ENCODE assay signal across 20 cellular contexts in the genomic region with DNA sequence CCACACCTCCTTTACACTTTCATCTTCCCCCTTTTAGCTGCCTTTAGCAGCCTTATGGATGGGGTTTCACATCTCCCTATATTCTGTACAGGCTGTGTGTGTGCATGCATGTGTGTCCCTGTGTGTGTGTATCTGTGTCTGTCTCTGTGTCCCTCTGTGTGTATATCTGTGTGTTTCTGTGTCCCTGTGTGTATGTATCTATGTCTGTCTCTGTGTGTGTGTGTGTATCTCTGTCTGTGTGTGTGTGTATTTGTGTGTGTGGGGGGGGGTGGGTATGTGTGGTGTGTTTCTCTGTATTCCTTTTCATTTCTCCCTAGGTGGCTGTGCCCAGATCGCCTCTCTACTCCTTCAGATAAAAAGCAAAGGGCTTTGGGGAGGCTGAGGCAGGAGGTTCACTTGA.
"Had no signal": no experiment of that assay in that cellular context is flagged by ENCODE, and none has a peak within 500 bp of the region (broad histone marks: within the 10 kb centered on the region; RNA-seq: fewer than 3 reads in every experiment).

No MANE protein-coding gene starts in this region.

- H3K9me3 ChIP-seq: SJSA1 had no signal

- H3K4me3 ChIP-seq: MG63, SJSA1, SK-N-MC had no signal

- H3K27ac ChIP-seq: SJSA1, SK-N-MC had no signal

- H3K27me3 ChIP-seq: MG63, SJSA1 had no signal

- DNase-seq: Karpas-422, KG1, MG63, NCI-H1092, NCI-H1105 treated with DMSO at 0.1 percent for 48 hours, NCI-H1417 treated with DMSO at 0.1 percent for 48 hours, NCI-H146, NCI-H1694 treated with DMSO at 0.1 percent for 48 hours, NCI-H1930, NCI-H2081, NCI-H2107, NCI-H2227 treated with DMSO at 0.1 percent for 48 hours, NCI-H524 treated with DMSO at 0.1 percent for 48 hours, NCI-H69, NCI-H774, Right ventricle myocardium superior, RPMI8226, SIG-M5 had no signal

- H3K36me3 ChIP-seq: MG63, SJSA1 had no signal
